Comparison of ENCODE assay signal across 13 cellular contexts in the genomic region with DNA sequence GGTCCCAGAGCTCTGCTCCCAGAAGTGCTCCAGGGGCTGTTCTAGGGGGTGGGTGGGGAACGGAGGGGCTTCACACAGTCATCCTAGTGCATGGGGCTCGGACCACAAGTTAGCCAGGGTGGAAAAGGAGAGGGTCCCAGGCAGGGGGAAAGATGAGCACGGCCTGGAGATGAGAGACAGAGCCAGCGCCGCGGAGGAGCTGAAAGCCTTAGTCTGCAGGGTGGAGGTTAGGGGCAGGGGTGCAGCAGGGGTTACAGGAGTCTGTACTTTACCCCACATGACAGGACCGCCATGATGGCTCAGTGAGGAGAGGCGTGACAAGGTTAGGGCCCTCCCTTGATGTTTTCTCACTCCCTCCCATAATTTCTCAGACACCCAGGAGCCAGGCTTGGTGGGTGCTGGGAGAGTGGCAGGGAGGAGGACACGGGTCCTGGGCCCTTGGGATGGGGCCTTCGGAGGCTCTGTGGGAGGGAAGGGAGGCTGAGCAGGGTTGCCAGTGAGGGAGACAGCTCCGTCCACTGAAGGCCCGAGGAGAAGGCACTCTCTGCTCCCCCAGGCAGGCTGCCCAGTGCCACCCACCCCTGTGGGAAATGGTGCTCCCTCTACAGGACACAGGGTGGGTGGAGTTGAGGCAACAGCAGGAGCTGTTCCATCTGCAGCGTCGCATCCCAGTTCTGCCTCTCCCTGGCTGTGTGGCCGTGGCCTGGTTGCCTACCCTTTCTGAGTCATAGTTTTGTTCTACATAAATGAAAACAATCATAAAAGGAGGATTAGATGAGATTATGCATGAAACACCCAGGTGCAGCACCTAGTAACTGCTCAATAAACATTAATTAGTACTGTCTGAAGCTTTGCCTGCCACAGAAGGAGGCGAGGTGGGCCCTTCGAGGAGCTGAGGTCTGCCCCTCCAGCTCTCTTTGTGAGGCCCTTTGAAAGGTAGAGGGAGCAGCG.
A peak's percentile ranks its signal among the peaks of the same experiment; 100 is the strongest.
DNase-seq lines count a peak whose midpoint lies in the region; ATAC-seq, FAIRE-seq and TF ChIP-seq lines count a peak whose summit lies in the region.
"Had no signal": no experiment of that assay in that cellular context is flagged by ENCODE, and none has a peak within 500 bp of the region (broad histone marks: within the 10 kb centered on the region; RNA-seq: fewer than 3 reads in every experiment).

No MANE protein-coding gene starts in this region.

- H3K36me3 ChIP-seq in BLaER1 (no peaks in the 10 kb centered on the region), HCT116 (ENCODE audit: control insufficient read depth in 1 of 2, insufficient read depth in 2 of 2, low read length in 2 of 2) (no peaks in the 10 kb centered on the region), GM12878 (ENCODE audit: control insufficient read depth in 2 of 2, insufficient read depth in 2 of 2, low read length in 1 of 2) (no peaks in the 10 kb centered on the region), mesendoderm (ENCODE audit: control insufficient read depth, insufficient read depth, low read length) (no peaks in the 10 kb centered on the region)
- H3K36me3 ChIP-seq: HAP-1 had no signal

- H3K4me2 ChIP-seq in BLaER1 (no peak overlapping the region), HCT116 (ENCODE audit: low read length) (no peak overlapping the region), GM12878 (ENCODE audit: control insufficient read depth, insufficient read depth) (no peak overlapping the region), mesendoderm (ENCODE audit: low read length) (no peak overlapping the region)

- ATAC-seq in HCT116, result peak; percentile 85
- peak; percentile 54 for ATAC-seq in GM12878
- no peak for ATAC-seq in HG03439 (IDR thresholded peaks at IDR 0.05; ENCODE audit: unreplicated experiment)
- no peak for ATAC-seq in GM18520 (IDR thresholded peaks at IDR 0.05; ENCODE audit: unreplicated experiment)
- ATAC-seq in HG03280 (IDR thresholded peaks at IDR 0.05; ENCODE audit: unreplicated experiment), result no peak

- no peak for DNase-seq in HCT116 (ENCODE audit: low read depth, low spot score)
- no peak for DNase-seq in GM12878 (ENCODE audit: low read depth, low spot score)
- DNase-seq in mesendoderm, result peak; percentile 36
- DNase-seq in NCI-H146 treated with DMSO at 0.1 percent for 48 hours (lab: John Stamatoyannopoulos, UW; ENCODE audit: unreplicated experiment), result no peak
- DNase-seq: activated CD4-positive, alpha-beta T cell treated with anti-CD3 and anti-CD28 coated beads, Interleukin-2, amount 50 U/mL, for 4 hours; activated gamma-delta T cell; COR-L47; NCI-H187 had no signal

- POLR2A ChIA-PET in HCT116 (lab: Charles Lee), result no interaction called here
- POLR2A ChIA-PET in GM12878 (lab: Charles Lee), result interaction anchor here (1.2 kb wide), 1 partner anchor 80 kb away, joined by 3 read pairs; no protein-coding TSS in a partner anchor

- no peak for FAIRE-seq in GM12878 (lab: Jason Lieb, UNC)

- H3K9ac ChIP-seq in BLaER1 (no peak overlapping the region), HCT116 (ENCODE audit: low read length) (no peak overlapping the region), GM12878 (ENCODE audit: control insufficient read depth, insufficient read depth, low read length) (no peak overlapping the region), mesendoderm (ENCODE audit: low read length) (no peak overlapping the region)

- peaks cover 17% of the 10 kb centered on the region for H3K4me1 ChIP-seq in BLaER1
- no peaks in the 10 kb centered on the region for H3K4me1 ChIP-seq in HCT116 (ENCODE audit: control insufficient read depth in 1 of 2, insufficient read depth in 2 of 2, low read length in 2 of 2)
- H3K4me1 ChIP-seq in GM12878 (ENCODE audit: control insufficient read depth, insufficient read depth, low read length), result no peaks in the 10 kb centered on the region
- peaks cover 4% of the 10 kb centered on the region for H3K4me1 ChIP-seq in mesendoderm (ENCODE audit: control insufficient read depth, low read depth, low read length)
- H3K4me1 ChIP-seq: HAP-1 had no signal

- no peaks in the 10 kb centered on the region for H3K79me1 ChIP-seq in mesendoderm (ENCODE audit: low read length)

- H3K56ac ChIP-seq in mesendoderm (ENCODE audit: low read length), result no peak overlapping the region

- TF ChIP-seq POLR2A in HCT116 (IDR thresholded peaks at IDR 0.05; ENCODE audit: borderline replicate concordance, extremely low read depth, insufficient read depth, insufficient read length) (no peak), GM12878 (IDR thresholded peaks at IDR 0.05; ENCODE audit: low read depth, low read length) (no peak)

- H4K20me1 ChIP-seq in BLaER1 (no peaks in the 10 kb centered on the region), HCT116 (ENCODE audit: insufficient read depth) (no peaks in the 10 kb centered on the region), GM12878 (ENCODE audit: control insufficient read depth, insufficient read depth) (no peaks in the 10 kb centered on the region)

- WGBS in GM12878 (ENCODE audit: insufficient coverage, insufficient replicate concordance, low lambda C conversion rate, missing lambda C conversion rate), result 45% methylated on average over 16 of the region's 18 CpGs
- WGBS in mesendoderm (ENCODE audit: extremely low coverage, insufficient coverage, low lambda C conversion rate), result no CpG with 5 or more reads among the region's 18 CpGs

- in situ Hi-C loops in GM12878 (cut with MboI), result no loop called here

- no peak overlapping the region for H2BK5ac ChIP-seq in mesendoderm (ENCODE audit: low read length)

- H3K18ac ChIP-seq in mesendoderm (ENCODE audit: low read length), result no peak overlapping the region

- intact Hi-C loops in HCT116 (cut with micrococcal nuclease) (no loop called here), GM12878 (cut with micrococcal nuclease; ENCODE audit: unreplicated experiment) (no loop called here)

- H3K27me3 ChIP-seq in BLaER1, result no peaks in the 10 kb centered on the region
- no peaks in the 10 kb centered on the region for H3K27me3 ChIP-seq in HCT116 (ENCODE audit: insufficient read depth, low read length)
- no peaks in the 10 kb centered on the region for H3K27me3 ChIP-seq in GM12878 (replicated peaks in 1 of 2; ENCODE audit: control insufficient read depth in 2 of 2, insufficient read depth in 2 of 2, low read length in 1 of 2)
- no peaks in the 10 kb centered on the region for H3K27me3 ChIP-seq in mesendoderm (ENCODE audit: insufficient read depth, low read length, poor library complexity)

- no peak overlapping the region for H4K5ac ChIP-seq in mesendoderm (ENCODE audit: low read length)

- TF ChIP-seq RAD21 in HCT116 (IDR thresholded peaks at IDR 0.05; ENCODE audit: low read depth) (no peak), GM12878 (IDR thresholded peaks at IDR 0.05; ENCODE audit: insufficient read depth, low read depth, low read length) (no peak)

- H3K23ac ChIP-seq in mesendoderm (ENCODE audit: low read length), result no peak overlapping the region

- H3K9me3 ChIP-seq in BLaER1 (0 out of 2 replicates have a peak, but pooled peaks cover 9% of the 10 kb centered on the region), HCT116 (ENCODE audit: control insufficient read depth in 1 of 2, insufficient read depth in 1 of 2, low read depth in 1 of 2, low read length in 2 of 2) (no peaks in the 10 kb centered on the region), GM12878 (replicated peaks; ENCODE audit: control insufficient read depth, insufficient read depth, low read length) (no peaks in the 10 kb centered on the region)
- H3K9me3 ChIP-seq: HAP-1 had no signal

- no peak for TF ChIP-seq EP300 in GM12878 (IDR thresholded peaks at IDR 0.05; ENCODE audit: borderline replicate concordance in 1 of 2, control insufficient read depth in 1 of 2, low read depth in 2 of 2, low read length in 2 of 2)

- no peak overlapping the region for H2BK15ac ChIP-seq in mesendoderm (replicated peaks; ENCODE audit: low read depth)

- no peaks in the 10 kb centered on the region for H3K9me2 ChIP-seq in HCT116 (ENCODE audit: insufficient read depth)

- H3K79me2 ChIP-seq in HCT116 (ENCODE audit: insufficient read depth, low read length), result no peaks in the 10 kb centered on the region
- H3K79me2 ChIP-seq in GM12878 (ENCODE audit: control insufficient read depth, insufficient read depth, low read length), result no peaks in the 10 kb centered on the region
- no peaks in the 10 kb centered on the region for H3K79me2 ChIP-seq in mesendoderm (ENCODE audit: control insufficient read depth, insufficient read depth, low read length)

- H3K27ac ChIP-seq in BLaER1, result peak overlapping the region; percentile 22; the same call in 1 of the 2 replicates
- H3K27ac ChIP-seq in HCT116 (ENCODE audit: low read depth, low read length), result no peak overlapping the region
- H3K27ac ChIP-seq in GM12878 (ENCODE audit: control insufficient read depth, insufficient read depth), result no peak overlapping the region
- H3K27ac ChIP-seq in mesendoderm (ENCODE audit: low read depth, low read length), result no peak overlapping the region

- TF ChIP-seq CTCF in HCT116 (IDR thresholded peaks at IDR 0.05 in 2 of 3, conservative IDR thresholded peaks at IDR 0.05 in 1 of 3; ENCODE audit: borderline replicate concordance in 1 of 3, insufficient read depth in 1 of 3, low read depth in 2 of 3, low read length in 2 of 3) (peak in 2 of 3 experiments; percentile 26 to 46; a peak in 4 of 6 replicates), GM12878 (IDR thresholded peaks at IDR 0.05 in 2 of 3, conservative IDR thresholded peaks at IDR 0.05 in 1 of 3; ENCODE audit: control insufficient read depth in 2 of 3, extremely low read depth in 1 of 3, insufficient read depth in 1 of 3, low read depth in 3 of 3, low read length in 3 of 3) (peak in 2 of 3 experiments; percentile 9 to 24; a peak in 1 of 6 replicates)

- H2BK120ac ChIP-seq in mesendoderm (ENCODE audit: low read depth, low read length), result no peak overlapping the region

- H3K4ac ChIP-seq in mesendoderm (ENCODE audit: low read depth, low read length), result no peak overlapping the region

- H3K4me3 ChIP-seq in BLaER1 (no peak overlapping the region), HCT116 (replicated peaks in 1 of 2; ENCODE audit: low read depth in 1 of 2, low read length in 2 of 2) (no peak overlapping the region), GM12878 (no peak overlapping the region), mesendoderm (ENCODE audit: low read length) (no peak overlapping the region)
- H3K4me3 ChIP-seq: HAP-1 had no signal

- H2AFZ ChIP-seq in HCT116 (ENCODE audit: low read depth, low read length, poor library complexity, severe bottlenecking) (no peak overlapping the region), GM12878 (ENCODE audit: control insufficient read depth, low read depth, low read length) (no peak overlapping the region)

- H2AK5ac ChIP-seq in mesendoderm (ENCODE audit: low read length), result no peak overlapping the region

- SMC1A ChIA-PET in GM12878 (lab: Charles Lee; ENCODE audit: uncharacterized antibody, unreplicated experiment), result interaction anchor here (0.6 to 1.0 kb wide), 2 partner anchors 52 to 81 kb away, joined by 3 read pairs; no protein-coding TSS in a partner anchor

- CTCF ChIA-PET in HCT116 (lab: Charles Lee) (interaction anchor here (1.1 kb wide), 1 partner anchor 9 kb away, joined by 5 read pairs; no protein-coding TSS in a partner anchor), GM12878 (lab: Yijun Ruan, JAX) (interaction anchor here (0.7 to 2.3 kb wide), 6 partner anchors 9 to 84 kb away, joined by 3 to 8 read pairs (median 5); no protein-coding TSS in a partner anchor)

- no TSS peak for BruUV-seq in HCT116 (replicated peaks; lab: Mats Ljungman, UMichigan)
- BruUV-seq in GM12878 (replicated peaks; lab: Mats Ljungman, UMichigan), result no TSS peak

- H4K8ac ChIP-seq in mesendoderm (ENCODE audit: low read depth, low read length), result no peak overlapping the region

- RAD21 ChIA-PET in HCT116 (lab: Charles Lee; ENCODE audit: low non-redundant PET in 1 of 2, low total read pairs in 2 of 2, uncharacterized antibody in 2 of 2, unreplicated experiment in 2 of 2), result no interaction called here
- RAD21 ChIA-PET in GM12878 (lab: Charles Lee; ENCODE audit: unreplicated experiment), result interaction anchor here (0.8 to 2.0 kb wide), 2 partner anchors 9 to 14 kb away, joined by 3 to 7 read pairs; no protein-coding TSS in a partner anchor

Comparison
In these comparisons a context has a peak if more than half of its experiments do, and no peak if none do; other contexts are left out.
1. ATAC-seq: peak in HCT116 (single experiment) and GM12878 (single experiment); none in HG03439 (single experiment), GM18520 (single experiment) and HG03280 (single experiment).